Comparison of ENCODE assay signal across 8 cellular contexts in the genomic region with DNA sequence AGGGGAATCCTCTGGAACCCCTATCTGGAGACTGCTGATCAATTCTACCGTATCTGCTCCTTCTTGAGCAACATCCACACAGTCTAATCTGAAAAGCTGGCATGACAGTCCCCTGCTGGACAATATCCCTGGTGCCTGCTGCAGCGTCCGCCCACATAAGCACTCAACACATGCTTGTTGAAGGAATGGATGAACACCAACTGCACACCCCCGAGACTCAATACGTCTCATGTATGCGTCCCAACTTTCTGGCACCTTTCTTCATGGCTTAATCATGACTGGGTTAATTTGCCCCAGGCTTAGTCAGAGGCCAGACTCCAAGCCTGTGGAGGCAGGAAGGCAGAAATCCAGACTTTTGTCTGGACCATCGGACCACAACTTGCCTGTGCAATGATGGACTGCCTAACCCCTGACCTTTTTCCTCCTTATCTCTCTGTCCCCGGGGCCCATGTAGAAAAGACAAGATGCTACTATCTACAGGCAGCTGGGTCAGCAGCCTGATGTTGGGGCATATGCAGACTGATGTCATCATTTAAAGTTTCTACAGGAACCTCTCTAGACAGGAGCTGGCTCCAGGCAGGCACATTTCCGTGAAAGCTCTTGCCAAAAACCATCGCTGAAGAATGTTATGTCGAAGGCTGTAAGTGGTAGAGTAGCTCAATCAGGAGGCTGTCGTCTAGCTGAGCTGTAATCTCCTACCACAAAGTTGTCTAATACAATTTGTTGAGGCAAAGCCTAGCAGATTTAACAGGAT.
DNase-seq lines count a peak whose midpoint lies in the region; ATAC-seq and TF ChIP-seq lines count a peak whose summit lies in the region.

No MANE protein-coding gene starts in this region.

- TF ChIP-seq CTCF in foreskin fibroblast (IDR thresholded peaks at IDR 0.05; ENCODE audit: low read depth, low read length) = peak; percentile 35
- TF ChIP-seq CTCF in stomach (IDR thresholded peaks at IDR 0.05) = no peak

- H3K27ac ChIP-seq in stomach = peak overlapping the region in 2 of 5 donors; percentile 13 to 52

- no peak for TF ChIP-seq POLR2A in stomach (IDR thresholded peaks at IDR 0.05)

- no peak for TF ChIP-seq EP300 in stomach (IDR thresholded peaks at IDR 0.05)

- intact Hi-C loops in stomach (cut with DNase I; ENCODE audit: low total_unique reads) = no loop called here

- no peaks in the 10 kb centered on the region for H3K27me3 ChIP-seq in stomach

- H3K4me3 ChIP-seq in foreskin fibroblast (ENCODE audit: low read depth in 1 of 2, low read length in 2 of 2) (no peak overlapping the region), stomach (no peak overlapping the region)

- ATAC-seq in SK-N-SH treated with all-trans-retinoic acid at 6 μM for 48 hours = peak; percentile 88

- 59 to 70% (median 65%) methylated on average over 12 of the region's 12 CpGs for WGBS in stomach, 5 donors

- H3K36me3 ChIP-seq in stomach = no peaks in the 10 kb centered on the region

- DNase-seq in GOT3 (lab: John Stamatoyannopoulos, UW) (peak; percentile 38), foreskin fibroblast (peak; percentile 82 to 83), renal cortical epithelial cell (ENCODE audit: low read depth) (peak; percentile 79), NCI-H524 (lab: John Stamatoyannopoulos, UW) (no peak), LoVo (ENCODE audit: low spot score) (no peak), stomach (no peak)
- DNase-seq in activated T-cell treated with anti-CD3 and anti-CD28 coated beads, Interleukin-2, amount 50 U/mL, for 48 hours = no peak

- H3K9me3 ChIP-seq in stomach = no peaks in the 10 kb centered on the region

- peaks cover 0 to 16% (median 0%) of the 10 kb centered on the region in 4 donors for H3K4me1 ChIP-seq in stomach

TF ChIP-seq in SK-N-SH treated with all-trans-retinoic acid at 6 μM for 48 hours, 23 proteins besides CTCF, POLR2A, EP300 and RAD21:
- TF ChIP-seq ISL1 (CRISPR knock-in tag; IDR thresholded peaks at IDR 0.05) = peak; percentile 84
- no peak for TF ChIP-seq OSR1 (CRISPR knock-in tag; IDR thresholded peaks at IDR 0.05)
- TF ChIP-seq, protein P1, sequence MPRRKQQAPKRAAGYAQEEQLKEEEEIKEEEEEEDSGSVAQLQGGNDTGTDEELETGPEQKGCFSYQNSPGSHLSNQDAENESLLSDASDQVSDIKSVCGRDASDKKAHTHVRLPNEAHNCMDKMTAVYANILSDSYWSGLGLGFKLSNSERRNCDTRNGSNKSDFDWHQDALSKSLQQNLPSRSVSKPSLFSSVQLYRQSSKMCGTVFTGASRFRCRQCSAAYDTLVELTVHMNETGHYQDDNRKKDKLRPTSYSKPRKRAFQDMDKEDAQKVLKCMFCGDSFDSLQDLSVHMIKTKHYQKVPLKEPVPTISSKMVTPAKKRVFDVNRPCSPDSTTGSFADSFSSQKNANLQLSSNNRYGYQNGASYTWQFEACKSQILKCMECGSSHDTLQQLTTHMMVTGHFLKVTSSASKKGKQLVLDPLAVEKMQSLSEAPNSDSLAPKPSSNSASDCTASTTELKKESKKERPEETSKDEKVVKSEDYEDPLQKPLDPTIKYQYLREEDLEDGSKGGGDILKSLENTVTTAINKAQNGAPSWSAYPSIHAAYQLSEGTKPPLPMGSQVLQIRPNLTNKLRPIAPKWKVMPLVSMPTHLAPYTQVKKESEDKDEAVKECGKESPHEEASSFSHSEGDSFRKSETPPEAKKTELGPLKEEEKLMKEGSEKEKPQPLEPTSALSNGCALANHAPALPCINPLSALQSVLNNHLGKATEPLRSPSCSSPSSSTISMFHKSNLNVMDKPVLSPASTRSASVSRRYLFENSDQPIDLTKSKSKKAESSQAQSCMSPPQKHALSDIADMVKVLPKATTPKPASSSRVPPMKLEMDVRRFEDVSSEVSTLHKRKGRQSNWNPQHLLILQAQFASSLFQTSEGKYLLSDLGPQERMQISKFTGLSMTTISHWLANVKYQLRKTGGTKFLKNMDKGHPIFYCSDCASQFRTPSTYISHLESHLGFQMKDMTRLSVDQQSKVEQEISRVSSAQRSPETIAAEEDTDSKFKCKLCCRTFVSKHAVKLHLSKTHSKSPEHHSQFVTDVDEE (CRISPR knock-in tag; IDR thresholded peaks at IDR 0.05) = no peak
- TF ChIP-seq BACH2 (CRISPR knock-in tag; IDR thresholded peaks at IDR 0.05; ENCODE audit: borderline replicate concordance) = no peak
- no peak for TF ChIP-seq GLIS3 (CRISPR knock-in tag; IDR thresholded peaks at IDR 0.05)
- no peak for TF ChIP-seq ZC3H10 (CRISPR knock-in tag; IDR thresholded peaks at IDR 0.05)
- TF ChIP-seq ZFP3 (CRISPR knock-in tag; IDR thresholded peaks at IDR 0.05) = peak; percentile 76
- TF ChIP-seq ZNF565 (CRISPR knock-in tag; conservative IDR thresholded peaks at IDR 0.05; ENCODE audit: low read depth) = no peak
- TF ChIP-seq RARB (CRISPR knock-in tag; IDR thresholded peaks at IDR 0.05) = no peak
- 0 out of 2 replicates have a peak, but pooled peaks have one; percentile 33 for TF ChIP-seq ESRRG (CRISPR knock-in tag; IDR thresholded peaks at IDR 0.05)
- TF ChIP-seq, protein P2, sequence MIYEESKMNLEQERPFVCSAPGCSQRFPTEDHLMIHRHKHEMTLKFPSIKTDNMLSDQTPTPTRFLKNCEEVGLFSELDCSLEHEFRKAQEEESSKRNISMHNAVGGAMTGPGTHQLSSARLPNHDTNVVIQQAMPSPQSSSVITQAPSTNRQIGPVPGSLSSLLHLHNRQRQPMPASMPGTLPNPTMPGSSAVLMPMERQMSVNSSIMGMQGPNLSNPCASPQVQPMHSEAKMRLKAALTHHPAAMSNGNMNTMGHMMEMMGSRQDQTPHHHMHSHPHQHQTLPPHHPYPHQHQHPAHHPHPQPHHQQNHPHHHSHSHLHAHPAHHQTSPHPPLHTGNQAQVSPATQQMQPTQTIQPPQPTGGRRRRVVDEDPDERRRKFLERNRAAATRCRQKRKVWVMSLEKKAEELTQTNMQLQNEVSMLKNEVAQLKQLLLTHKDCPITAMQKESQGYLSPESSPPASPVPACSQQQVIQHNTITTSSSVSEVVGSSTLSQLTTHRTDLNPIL (CRISPR knock-in tag; IDR thresholded peaks at IDR 0.05; ENCODE audit: low read depth) = peak; percentile 76
- no peak for TF ChIP-seq TCF4 (CRISPR knock-in tag; IDR thresholded peaks at IDR 0.05; ENCODE audit: borderline replicate concordance)
- TF ChIP-seq SNAI2 (CRISPR knock-in tag; IDR thresholded peaks at IDR 0.05) = peak; percentile 63; the same call in 1 of the 2 replicates
- TF ChIP-seq, protein P3, sequence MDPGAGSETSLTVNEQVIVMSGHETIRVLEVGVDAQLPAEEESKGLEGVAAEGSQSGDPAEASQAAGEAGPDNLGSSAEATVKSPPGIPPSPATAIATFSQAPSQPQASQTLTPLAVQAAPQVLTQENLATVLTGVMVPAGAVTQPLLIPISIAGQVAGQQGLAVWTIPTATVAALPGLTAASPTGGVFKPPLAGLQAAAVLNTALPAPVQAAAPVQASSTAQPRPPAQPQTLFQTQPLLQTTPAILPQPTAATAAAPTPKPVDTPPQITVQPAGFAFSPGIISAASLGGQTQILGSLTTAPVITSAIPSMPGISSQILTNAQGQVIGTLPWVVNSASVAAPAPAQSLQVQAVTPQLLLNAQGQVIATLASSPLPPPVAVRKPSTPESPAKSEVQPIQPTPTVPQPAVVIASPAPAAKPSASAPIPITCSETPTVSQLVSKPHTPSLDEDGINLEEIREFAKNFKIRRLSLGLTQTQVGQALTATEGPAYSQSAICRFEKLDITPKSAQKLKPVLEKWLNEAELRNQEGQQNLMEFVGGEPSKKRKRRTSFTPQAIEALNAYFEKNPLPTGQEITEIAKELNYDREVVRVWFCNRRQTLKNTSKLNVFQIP (CRISPR knock-in tag; IDR thresholded peaks at IDR 0.05; ENCODE audit: borderline replicate concordance, low read depth) = 0 out of 2 replicates have a peak, but pooled peaks have one; percentile 50
- TF ChIP-seq ZNF70 (CRISPR knock-in tag; IDR thresholded peaks at IDR 0.05) = no peak
- TF ChIP-seq ZNF8 (CRISPR knock-in tag; IDR thresholded peaks at IDR 0.05) = peak; percentile 4; the same call in 1 of the 2 replicates
- TF ChIP-seq, protein P4, sequence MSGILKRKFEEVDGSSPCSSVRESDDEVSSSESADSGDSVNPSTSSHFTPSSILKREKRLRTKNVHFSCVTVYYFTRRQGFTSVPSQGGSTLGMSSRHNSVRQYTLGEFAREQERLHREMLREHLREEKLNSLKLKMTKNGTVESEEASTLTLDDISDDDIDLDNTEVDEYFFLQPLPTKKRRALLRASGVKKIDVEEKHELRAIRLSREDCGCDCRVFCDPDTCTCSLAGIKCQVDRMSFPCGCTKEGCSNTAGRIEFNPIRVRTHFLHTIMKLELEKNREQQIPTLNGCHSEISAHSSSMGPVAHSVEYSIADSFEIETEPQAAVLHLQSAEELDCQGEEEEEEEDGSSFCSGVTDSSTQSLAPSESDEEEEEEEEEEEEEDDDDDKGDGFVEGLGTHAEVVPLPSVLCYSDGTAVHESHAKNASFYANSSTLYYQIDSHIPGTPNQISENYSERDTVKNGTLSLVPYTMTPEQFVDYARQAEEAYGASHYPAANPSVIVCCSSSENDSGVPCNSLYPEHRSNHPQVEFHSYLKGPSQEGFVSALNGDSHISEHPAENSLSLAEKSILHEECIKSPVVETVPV (CRISPR knock-in tag; IDR thresholded peaks at IDR 0.05) = no peak
- no peak for TF ChIP-seq ARNTL (CRISPR knock-in tag; IDR thresholded peaks at IDR 0.05; ENCODE audit: borderline replicate concordance, low read depth)
- TF ChIP-seq TOX (CRISPR knock-in tag; IDR thresholded peaks at IDR 0.05; ENCODE audit: borderline replicate concordance) = no peak
- no peak for TF ChIP-seq PPARA (CRISPR knock-in tag; IDR thresholded peaks at IDR 0.05; ENCODE audit: borderline replicate concordance)
- TF ChIP-seq ZFP30 (CRISPR knock-in tag; IDR thresholded peaks at IDR 0.05) = no peak
- TF ChIP-seq CSDC2 (CRISPR knock-in tag; IDR thresholded peaks at IDR 0.05) = no peak
- TF ChIP-seq, protein P5, sequence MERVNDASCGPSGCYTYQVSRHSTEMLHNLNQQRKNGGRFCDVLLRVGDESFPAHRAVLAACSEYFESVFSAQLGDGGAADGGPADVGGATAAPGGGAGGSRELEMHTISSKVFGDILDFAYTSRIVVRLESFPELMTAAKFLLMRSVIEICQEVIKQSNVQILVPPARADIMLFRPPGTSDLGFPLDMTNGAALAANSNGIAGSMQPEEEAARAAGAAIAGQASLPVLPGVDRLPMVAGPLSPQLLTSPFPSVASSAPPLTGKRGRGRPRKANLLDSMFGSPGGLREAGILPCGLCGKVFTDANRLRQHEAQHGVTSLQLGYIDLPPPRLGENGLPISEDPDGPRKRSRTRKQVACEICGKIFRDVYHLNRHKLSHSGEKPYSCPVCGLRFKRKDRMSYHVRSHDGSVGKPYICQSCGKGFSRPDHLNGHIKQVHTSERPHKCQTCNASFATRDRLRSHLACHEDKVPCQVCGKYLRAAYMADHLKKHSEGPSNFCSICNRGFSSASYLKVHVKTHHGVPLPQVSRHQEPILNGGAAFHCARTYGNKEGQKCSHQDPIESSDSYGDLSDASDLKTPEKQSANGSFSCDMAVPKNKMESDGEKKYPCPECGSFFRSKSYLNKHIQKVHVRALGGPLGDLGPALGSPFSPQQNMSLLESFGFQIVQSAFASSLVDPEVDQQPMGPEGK (CRISPR knock-in tag; IDR thresholded peaks at IDR 0.05; ENCODE audit: borderline replicate concordance) = no peak

Comparison
In these comparisons a context has a peak if more than half of its experiments do, and no peak if none do; other contexts are left out.
1. DNase-seq: peak in GOT3 (single experiment), foreskin fibroblast (2 of 2) and renal cortical epithelial cell (single experiment); none in NCI-H524 (0 of 2), LoVo (single experiment), stomach (single experiment) and activated T-cell treated with anti-CD3 and anti-CD28 coated beads, Interleukin-2, amount 50 U/mL, for 48 hours (0 of 2).